ENCODE assay signal across 9 cellular contexts in genomic region chr17:60390881-60391418, GRCh38. TPM values are rescaled to one million over a fixed set of nuclear protein-coding genes. Genes with fewer than 3 reads are reported as not detected.
A peak's percentile ranks its signal among the peaks of the same experiment; 100 is the strongest.
DNase-seq lines count a peak whose midpoint lies in the region; ATAC-seq lines count a peak whose summit lies in the region.
"Had no signal": no experiment of that assay in that cellular context is flagged by ENCODE, and none has a peak within 500 bp of the region (broad histone marks: within the 10 kb centered on the region; RNA-seq: fewer than 3 reads in every experiment).

No MANE protein-coding gene starts in this region.

- peaks cover 46 to 65% (median 64%) of the 10 kb centered on the region in 3 donors for H3K4me1 Mint-ChIP-seq in naive B cell

- H3K27me3 Mint-ChIP-seq in naive B cell, result no peaks in the 10 kb centered on the region

- intact Hi-C loops in aorta (cut with DNase I), result no loop called here

- H3K27ac ChIP-seq in esophagus (ENCODE audit: low read depth in 2 of 2, low read length in 1 of 2) (peak overlapping the region; percentile 91 to 98), aorta (ENCODE audit: low read depth in 1 of 2, low read length in 2 of 2) (peak overlapping the region in 1 of 2 donors; percentile 41)

- ATAC-seq in naive B cell (ENCODE audit: low read depth in 2 of 2) (no peak), aorta (ENCODE audit: low FRiP score) (no peak), GM18873 (IDR thresholded peaks at IDR 0.05; ENCODE audit: low FRiP score, unreplicated experiment) (no peak)

- peaks cover 0 to 2% of the 10 kb centered on the region in 2 donors for H3K4me1 ChIP-seq in esophagus (ENCODE audit: control insufficient read depth in 2 of 2, insufficient read depth in 2 of 2, low read length in 1 of 2)
- H3K4me1 ChIP-seq in aorta (ENCODE audit: control insufficient read depth in 1 of 2, insufficient read depth in 2 of 2, low read length in 2 of 2), result no peaks in the 10 kb centered on the region

- H3K27me3 ChIP-seq in esophagus (ENCODE audit: control insufficient read depth in 1 of 2, insufficient read depth in 2 of 2, low read length in 2 of 2), result no peaks in the 10 kb centered on the region
- no peaks in the 10 kb centered on the region for H3K27me3 ChIP-seq in aorta (ENCODE audit: control insufficient read depth in 1 of 2, insufficient read depth in 2 of 2, low read length in 1 of 2)

- no peaks in the 10 kb centered on the region for H3K36me3 ChIP-seq in esophagus (ENCODE audit: control insufficient read depth in 2 of 2, insufficient read depth in 2 of 2, low read length in 1 of 2)
- H3K36me3 ChIP-seq in aorta (ENCODE audit: control insufficient read depth in 1 of 2, insufficient read depth in 2 of 2, low read length in 1 of 2), result no peaks in the 10 kb centered on the region

- peak overlapping the region; percentile 95 to 99 (median 98) for H3K27ac Mint-ChIP-seq in naive B cell

- H3K36me3 Mint-ChIP-seq in naive B cell, result no peaks in the 10 kb centered on the region

- H3K4me3 ChIP-seq in esophagus (ENCODE audit: low read depth in 1 of 2, low read length in 2 of 2), result peak overlapping the region; percentile 74 to 78
- peak overlapping the region; percentile 43 to 74 for H3K4me3 ChIP-seq in aorta (ENCODE audit: low read length in 2 of 2)

- H3K9me3 ChIP-seq in esophagus (ENCODE audit: control insufficient read depth in 2 of 2, insufficient read depth in 1 of 2, low read depth in 1 of 2, low read length in 1 of 2) (no peaks in the 10 kb centered on the region), aorta (ENCODE audit: control insufficient read depth, low read length) (no peaks in the 10 kb centered on the region)

- peak overlapping the region; percentile 84 to 98 (median 96) for H3K4me3 Mint-ChIP-seq in naive B cell

- DNase-seq in NCI-H1417 (lab: John Stamatoyannopoulos, UW) (peak; percentile 19 to 79 (median 61)), NCI-H1417 treated with DMSO at 0.1 percent for 48 hours (lab: John Stamatoyannopoulos, UW) (no peak), NCI-H1105 treated with DMSO at 0.1 percent for 48 hours (lab: John Stamatoyannopoulos, UW) (peak; percentile 35), naive B cell (no peak), aorta (peak in 1 of 2 donors; percentile 54)
- peak; percentile 63 for DNase-seq in activated CD8-positive, alpha-beta memory T cell treated with anti-CD3 and anti-CD28 coated beads for 24 hours

- 4 to 7% methylated on average over 12 of the region's 12 CpGs for WGBS in esophagus, 2 donors
- 2% methylated on average over 12 of the region's 12 CpGs for WGBS in aorta, 2 donors

- no peaks in the 10 kb centered on the region for H3K9me3 Mint-ChIP-seq in naive B cell

RNA-seq across cellular contexts. Expression of gene USP32, which starts 1.0 kb away (rescaled TPM):
- polyA plus RNA-seq in esophagus (10 to 100 TPM in 1 of 2 donors, 1 to 10 TPM in 1; 9.5 to 16.1 TPM), naive B cell (ENCODE audit: low read depth in 6 of 6) (10 to 100 TPM in 4 of 6 donors, 1 to 10 TPM in 1, not detected in 1; 7.3 to 16.2 (median 14.1) TPM), aorta (10 to 100 TPM in 1 of 2 donors, 1 to 10 TPM in 1; 9.1 to 10.9 TPM)
- 10 to 100 TPM; 53.7 to 57.7 TPM for total RNA-seq in aorta

RNA-seq across cellular contexts. Expression of gene CHCT1, which starts 31.3 kb away (rescaled TPM):
- polyA plus RNA-seq in esophagus, result under 1 TPM in 1 of 2 donors, not detected in 1; 0.08 TPM
- under 1 TPM in 1 of 6 donors, not detected in 5; 0.45 TPM for polyA plus RNA-seq in naive B cell (ENCODE audit: low read depth in 6 of 6)
- not detected for total RNA-seq in aorta
- not detected for polyA plus RNA-seq in aorta
- total RNA-seq: glomerular endothelial cell had no signal

Comparison
In these comparisons a context has a peak if more than half of its experiments do, and no peak if none do; other contexts are left out.
1. DNase-seq: peak in NCI-H1417 (3 of 3), NCI-H1105 treated with DMSO at 0.1 percent for 48 hours (single experiment) and activated CD8-positive, alpha-beta memory T cell treated with anti-CD3 and anti-CD28 coated beads for 24 hours (single experiment); none in NCI-H1417 treated with DMSO at 0.1 percent for 48 hours (single experiment) and naive B cell (single experiment).